In genomic region chr15:78726870-78727551, GRCh38 we compare ENCODE assay signal across 9 cellular contexts.
A peak's percentile ranks its signal among the peaks of the same experiment; 100 is the strongest.
DNase-seq lines count a peak whose midpoint lies in the region; ATAC-seq and TF ChIP-seq lines count a peak whose summit lies in the region.
"Had no signal": no experiment of that assay in that cellular context is flagged by ENCODE, and none has a peak within 500 bp of the region (broad histone marks: within the 10 kb centered on the region; RNA-seq: fewer than 3 reads in every experiment).

No MANE protein-coding gene starts in this region.

- no peaks in the 10 kb centered on the region for H3K4me1 ChIP-seq in OCI-LY7 (ENCODE audit: insufficient read depth, low read length, poor library complexity, severe bottlenecking)
- no peaks in the 10 kb centered on the region for H3K4me1 ChIP-seq in CD8-positive, alpha-beta memory T cell (ENCODE audit: insufficient read depth, low read length)

- no peak for TF ChIP-seq CTCF in OCI-LY7 (conservative IDR thresholded peaks at IDR 0.05; ENCODE audit: low read length)

- peak; percentile 27 for DNase-seq in ACHN
- peak; percentile 16 for DNase-seq in EL
- peak; percentile 78 for DNase-seq in OCI-LY7 (ENCODE audit: low spot score)
- peak; percentile 58 for DNase-seq in ecto neural progenitor cell (ENCODE audit: low spot score)
- DNase-seq in activated effector memory CD4-positive, alpha-beta T cell treated with anti-CD3 and anti-CD28 coated beads, Interleukin-2, amount 50 U/mL, for 16 hours = no peak
- no peak for DNase-seq in CD8-positive, alpha-beta memory T cell
- DNase-seq: amygdala had no signal

- ATAC-seq in GM19452 (IDR thresholded peaks at IDR 0.05; ENCODE audit: unreplicated experiment) (no peak), HG03342 (IDR thresholded peaks at IDR 0.05; ENCODE audit: unreplicated experiment) (no peak)

- no peaks in the 10 kb centered on the region for H3K9me3 Mint-ChIP-seq in CD8-positive, alpha-beta memory T cell

- no peak overlapping the region for H3K27ac ChIP-seq in OCI-LY7 (ENCODE audit: low read depth, low read length, poor library complexity, severe bottlenecking)
- H3K27ac ChIP-seq in CD8-positive, alpha-beta memory T cell (ENCODE audit: low read depth, low read length) = no peak overlapping the region

- H3K36me3 ChIP-seq in OCI-LY7 (ENCODE audit: insufficient read depth, low read length) = no peaks in the 10 kb centered on the region
- no peaks in the 10 kb centered on the region for H3K36me3 ChIP-seq in CD8-positive, alpha-beta memory T cell (ENCODE audit: insufficient read depth, low read length)

- no peaks in the 10 kb centered on the region for H3K79me2 ChIP-seq in OCI-LY7 (ENCODE audit: insufficient read depth, low read depth, low read length)

- H3K27me3 ChIP-seq in CD8-positive, alpha-beta memory T cell (ENCODE audit: insufficient read depth, low read length, poor library complexity, severe bottlenecking) = no peaks in the 10 kb centered on the region

- peaks cover 4 to 6% of the 10 kb centered on the region in 2 donors for H3K27me3 Mint-ChIP-seq in CD8-positive, alpha-beta memory T cell

- no TSS peak for BruUV-seq in OCI-LY7 (replicated peaks; lab: Mats Ljungman, UMichigan)

- no peaks in the 10 kb centered on the region for H3K36me3 Mint-ChIP-seq in CD8-positive, alpha-beta memory T cell

- H3K4me1 Mint-ChIP-seq in CD8-positive, alpha-beta memory T cell = no peaks in the 10 kb centered on the region

- H3K4me3 Mint-ChIP-seq in CD8-positive, alpha-beta memory T cell = no peak overlapping the region

- no peak overlapping the region for H3K4me2 ChIP-seq in OCI-LY7 (ENCODE audit: low read length)

- H2AFZ ChIP-seq in OCI-LY7 (ENCODE audit: low read length) = no peak overlapping the region; the same call in 1 of the 2 replicates

- H3K9me3 ChIP-seq in OCI-LY7 (ENCODE audit: low read length) = no peaks in the 10 kb centered on the region
- no peaks in the 10 kb centered on the region for H3K9me3 ChIP-seq in CD8-positive, alpha-beta memory T cell (ENCODE audit: low read length)

- in situ Hi-C loops in ACHN (cut with HindIII; ENCODE audit: low pct_ligation_motif_present, low pct_unique_long_range_greater_than_20kb, low sequenced_read_pairs) = no loop called here

- intact Hi-C loops in OCI-LY7 (cut with micrococcal nuclease; ENCODE audit: unreplicated experiment) = no loop called here

- POLR2A ChIA-PET in OCI-LY7 (lab: Charles Lee) = interaction anchor here (0.7 kb wide), 1 partner anchor 59 kb away, joined by 5 read pairs; no protein-coding TSS in a partner anchor
- POLR2A ChIA-PET in CD8-positive, alpha-beta memory T cell (lab: Charles Lee) = no interaction called here

- H3K9me2 ChIP-seq in OCI-LY7 (ENCODE audit: insufficient read depth, low read length) = no peaks in the 10 kb centered on the region

- H4K20me1 ChIP-seq in OCI-LY7 (ENCODE audit: insufficient read depth, low read length) = no peaks in the 10 kb centered on the region

- CTCF ChIA-PET in OCI-LY7 (lab: Charles Lee; ENCODE audit: unreplicated experiment) = no interaction called here
- CTCF ChIA-PET in CD8-positive, alpha-beta memory T cell (lab: Charles Lee) = no interaction called here

- H3K4me3 ChIP-seq in OCI-LY7 (ENCODE audit: low read depth, low read length, poor library complexity, severe bottlenecking) = no peak overlapping the region
- H3K4me3 ChIP-seq in CD8-positive, alpha-beta memory T cell (ENCODE audit: low read length) = no peak overlapping the region

- H3K27ac Mint-ChIP-seq in CD8-positive, alpha-beta memory T cell = peak overlapping the region in 1 of 8 donors; percentile 58

Comparison
In these comparisons a context has a peak if more than half of its experiments do, and no peak if none do; other contexts are left out.
1. DNase-seq: peak in ACHN (single experiment), EL (single experiment), OCI-LY7 (single experiment) and ecto neural progenitor cell (single experiment); none in activated effector memory CD4-positive, alpha-beta T cell treated with anti-CD3 and anti-CD28 coated beads, Interleukin-2, amount 50 U/mL, for 16 hours (single experiment) and CD8-positive, alpha-beta memory T cell (0 of 5).